Comparison of ENCODE assay signal across 14 cellular contexts in genomic region chr22:39212721-39213376, GRCh38. TPM values are rescaled to one million over a fixed set of nuclear protein-coding genes. Genes with fewer than 3 reads are reported as not detected.
DNase-seq lines count a peak whose midpoint lies in the region; ATAC-seq, FAIRE-seq and TF ChIP-seq lines count a peak whose summit lies in the region.
"Had no signal": no experiment of that assay in that cellular context is flagged by ENCODE, and none has a peak within 500 bp of the region (broad histone marks: within the 10 kb centered on the region; RNA-seq: fewer than 3 reads in every experiment).

No MANE protein-coding gene starts in this region.

- H3K9me3 ChIP-seq in Panc1 (ENCODE audit: control insufficient read depth, insufficient read depth, low read depth, low read length), result no peaks in the 10 kb centered on the region
- H3K9me3 ChIP-seq: SJCRH30 had no signal

- peak overlapping the region; percentile 91 for H3K27ac ChIP-seq in Panc1 (ENCODE audit: low read length)
- H3K27ac ChIP-seq: BLaER1 treated with 17β-estradiol and CSF1 and Interleukin-3, amounts not matched to agents 10 nM and 100 nM; dorsolateral prefrontal cortex; SJCRH30; skin epidermis had no signal

- ATAC-seq in left cardiac atrium (peak; percentile 68 to 89), left ventricle myocardium superior (no peak), Panc1 (peak; percentile 80), HG02852 (IDR thresholded peaks at IDR 0.05; ENCODE audit: unreplicated experiment) (no peak)
- ATAC-seq: left colon had no signal

- H3K36me3 ChIP-seq in Panc1 (ENCODE audit: control insufficient read depth, insufficient read depth, low read length), result no peaks in the 10 kb centered on the region
- H3K36me3 ChIP-seq: BLaER1 treated with 17β-estradiol and CSF1 and Interleukin-3, amounts not matched to agents 10 nM and 100 nM; SJCRH30 had no signal

- no TSS peak for BruUV-seq in Panc1 (replicated peaks; lab: Mats Ljungman, UMichigan)

- H3K4me3 ChIP-seq in Panc1 (ENCODE audit: low read depth in 2 of 2, low read length in 2 of 2) (no peak overlapping the region), fibroblast of villous mesenchyme (ENCODE audit: low read depth, low read length) (no peak overlapping the region)
- H3K4me3 ChIP-seq: BLaER1 treated with 17β-estradiol and CSF1 and Interleukin-3, amounts not matched to agents 10 nM and 100 nM; dorsolateral prefrontal cortex; SJCRH30; skin epidermis had no signal

- TF ChIP-seq CTCF in Panc1 (IDR thresholded peaks at IDR 0.05), result no peak; the same call in 1 of the 2 replicates
- TF ChIP-seq CTCF in fibroblast of villous mesenchyme (IDR thresholded peaks at IDR 0.05; ENCODE audit: insufficient read depth, low read depth, low read length), result peak; percentile 29

- FAIRE-seq in urothelium cell line (lab: Jason Lieb, UNC), result peak; percentile 97

- CTCF ChIA-PET in Panc1 (lab: Charles Lee), result no interaction called here

- in situ Hi-C loops in Panc1 (cut with HindIII; ENCODE audit: low pct_unique_long_range_greater_than_20kb, low sequenced_read_pairs), result no loop called here

- DNase-seq in left cardiac atrium (peak; percentile 22), left ventricle myocardium superior (no peak), Panc1 (ENCODE audit: low read depth, low spot score) (peak; percentile 63), fibroblast of villous mesenchyme (ENCODE audit: low read depth) (peak; percentile 94), urothelium cell line (ENCODE audit: low spot score) (peak; percentile 83), activated T-cell treated with anti-CD3 and anti-CD28 coated beads for 4 hours (no peak), NK-92 (lab: John Stamatoyannopoulos, UW; ENCODE audit: unreplicated experiment) (no peak)
- DNase-seq: stimulated activated naive CD4-positive, alpha-beta T cell treated with Interleukin-2 at 50 U/mL for 16 hours had no signal

- no peaks in the 10 kb centered on the region for H3K27me3 ChIP-seq in Panc1 (ENCODE audit: control insufficient read depth, insufficient read depth, low read length)
- H3K27me3 ChIP-seq: dorsolateral prefrontal cortex, SJCRH30 had no signal

- intact Hi-C loops in left cardiac atrium (cut with DNase I) (no loop called here), left ventricle myocardium superior (cut with micrococcal nuclease) (no loop called here), Panc1 (cut with micrococcal nuclease; ENCODE audit: unreplicated experiment) (no loop called here)

- peaks cover 49% of the 10 kb centered on the region for H3K4me1 ChIP-seq in Panc1 (ENCODE audit: control insufficient read depth, insufficient read depth, low read length)
- H3K4me1 ChIP-seq: BLaER1 treated with 17β-estradiol and CSF1 and Interleukin-3, amounts not matched to agents 10 nM and 100 nM had no signal

- POLR2A ChIA-PET in Panc1 (lab: Charles Lee), result no interaction called here

RNA-seq across cellular contexts. Expression of gene PDGFB, which starts 31.9 kb away (rescaled TPM):
- total RNA-seq in left cardiac atrium (10 to 100 TPM; 17.5 to 51.2 TPM), left ventricle myocardium superior (19.9 TPM), Panc1 (2021; ENCODE audit: unreplicated experiment) (78.0 TPM), fibroblast of villous mesenchyme (7.7 and 11.7 TPM in 2 replicates)
- 109 TPM for polyA plus RNA-seq in Panc1 (2012; ENCODE audit: insufficient read length)

Comparison
In these comparisons a context has a peak if more than half of its experiments do, and no peak if none do; other contexts are left out.
1. ATAC-seq: peak in left cardiac atrium (2 of 2) and Panc1 (single experiment); none in left ventricle myocardium superior (single experiment) and HG02852 (single experiment).
2. DNase-seq: peak in left cardiac atrium (single experiment), Panc1 (single experiment), fibroblast of villous mesenchyme (single experiment) and urothelium cell line (single experiment); none in left ventricle myocardium superior (single experiment), activated T-cell treated with anti-CD3 and anti-CD28 coated beads for 4 hours (single experiment) and NK-92 (single experiment).